Comparison of ENCODE assay signal across 22 cellular contexts in the genomic region with DNA sequence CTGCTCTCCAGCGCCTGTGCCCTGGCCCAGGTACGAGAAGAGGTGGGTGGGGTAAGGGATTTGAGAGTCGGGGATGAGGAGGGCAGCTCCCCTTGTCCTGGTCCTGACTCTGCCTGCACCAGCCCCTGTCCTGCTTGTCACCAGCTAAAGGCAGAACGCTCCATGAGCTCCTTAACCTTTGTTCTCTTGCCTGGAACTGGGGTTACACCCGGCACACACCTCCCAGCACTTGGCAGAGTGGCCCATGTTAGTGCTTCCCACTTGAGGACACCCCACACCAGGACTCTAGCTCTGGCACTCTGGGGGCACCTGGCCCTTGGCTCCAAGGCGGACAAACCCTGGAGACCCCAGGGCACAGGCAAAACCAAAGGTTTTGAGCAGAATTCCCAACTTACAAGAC.
"Had no signal": no experiment of that assay in that cellular context is flagged by ENCODE, and none has a peak within 500 bp of the region (broad histone marks: within the 10 kb centered on the region; RNA-seq: fewer than 3 reads in every experiment).

No MANE protein-coding gene starts in this region.

- H3K4me3 ChIP-seq: coronary artery, dorsolateral prefrontal cortex had no signal

- H3K27me3 ChIP-seq: brain microvascular endothelial cell, dorsolateral prefrontal cortex had no signal

- H3K36me3 ChIP-seq: brain microvascular endothelial cell had no signal

- DNase-seq: activated CD4-positive, alpha-beta T cell treated with anti-CD3 and anti-CD28 coated beads for 48 hours; activated CD4-positive, alpha-beta T cell treated with anti-CD3 and anti-CD28 coated beads, Interleukin-2, amount 50 U/mL, for 1 hour; activated CD4-positive, alpha-beta T cell treated with anti-CD3 and anti-CD28 coated beads, Interleukin-2, amount 50 U/mL, for 48 hours; activated CD8-positive, alpha-beta memory T cell treated with anti-CD3 and anti-CD28 coated beads for 24 hours; activated CD8-positive, alpha-beta T cell treated with anti-CD3 and anti-CD28 coated beads for 36 hours; activated effector memory CD4-positive, alpha-beta T cell treated with Interleukin-2 at 50 U/mL for 16 hours; activated gamma-delta T cell treated with Interleukin-2 at 50 U/mL for 16 hours; activated naive CD4-positive, alpha-beta T cell treated with anti-CD3 and anti-CD28 coated beads, Interleukin-2, amount 50 U/mL, for 16 hours; activated naive CD4-positive, alpha-beta T cell treated with Interleukin-2 at 50 U/mL for 16 hours; activated T-cell treated with anti-CD3 and anti-CD28 coated beads, Interleukin-2, amount 50 U/mL, for 4 hours; amniotic stem cell; brain microvascular endothelial cell; effector memory CD4-positive, alpha-beta T cell; endodermal cell; foreskin fibroblast; T-helper 2 cell had no signal

- H3K27ac ChIP-seq: brain microvascular endothelial cell, coronary artery, VCaP had no signal

- ATAC-seq: activated CD8-positive, alpha-beta T cell treated with anti-CD3 and anti-CD28 coated beads for 36 hours; activated T-cell treated with anti-CD3 and anti-CD28 coated beads, Interleukin-2, amount 50 U/mL, for 4 hours; activated T-helper 17 cell treated with anti-CD3 and anti-CD28 coated beads, Interleukin-2, amount 50 U/mL, for 72 hours; esophagus mucosa; WTC11 had no signal
